30 cellular contexts compared by ENCODE assay signal in genomic region chr17:15284537-15284936, GRCh38. TPM values are rescaled to one million over a fixed set of nuclear protein-coding genes. Genes with fewer than 3 reads are reported as not detected.
DNase-seq lines count a peak whose midpoint lies in the region; ATAC-seq, FAIRE-seq and TF ChIP-seq lines count a peak whose summit lies in the region.
"Had no signal": no experiment of that assay in that cellular context is flagged by ENCODE, and none has a peak within 500 bp of the region (broad histone marks: within the 10 kb centered on the region; RNA-seq: fewer than 3 reads in every experiment).

No MANE protein-coding gene starts in this region.

- H3K4me3 Mint-ChIP-seq in activated CD4-positive, alpha-beta memory T cell treated with anti-CD3 and anti-CD28 coated beads, Interleukin-2, amount 10 ng/mL, durations not matched to agents 7 days and 5 days, result no peak overlapping the region
- H3K4me3 Mint-ChIP-seq: CD14-positive monocyte; CD4-positive, alpha-beta memory T cell; CD4-positive, CD25-positive, alpha-beta regulatory T cell; CD8-positive, alpha-beta memory T cell had no signal

- no peak for TF ChIP-seq POLR2A in A549 (IDR thresholded peaks at IDR 0.05; ENCODE audit: low read length)

- ATAC-seq in A549 (no peak), heart right ventricle (no peak)
- ATAC-seq: GM12878 had no signal

- H2AK5ac ChIP-seq in trophoblast cell (ENCODE audit: low read length), result no peak overlapping the region

- CTCF ChIA-PET in A549 (lab: Yijun Ruan, JAX), result interaction anchor here (1.3 to 1.6 kb wide), 2 partner anchors 21 to 218 kb away, joined by 4 to 8 read pairs; no protein-coding TSS in a partner anchor
- CTCF ChIA-PET in activated CD4-positive, alpha-beta memory T cell treated with anti-CD3 and anti-CD28 coated beads, Interleukin-2, amount 10 ng/mL, durations not matched to agents 7 days and 5 days (lab: Charles Lee), result interaction anchor here (0.6 kb wide), 1 partner anchor 15 kb away, joined by 3 read pairs; no protein-coding TSS in a partner anchor

- 45% methylated on average over 2 of the region's 2 CpGs for WGBS in A549 (ENCODE audit: missing lambda C conversion rate)
- WGBS in trophoblast cell (ENCODE audit: extremely low coverage, insufficient coverage, insufficient read length), result no CpG with 5 or more reads among the region's 2 CpGs
- 55 to 72% methylated on average over 2 of the region's 2 CpGs for WGBS in heart right ventricle, 2 donors

- H4K8ac ChIP-seq in trophoblast cell (ENCODE audit: low read depth, low read length), result no peak overlapping the region

- H3K27me3 Mint-ChIP-seq in activated CD4-positive, alpha-beta memory T cell treated with anti-CD3 and anti-CD28 coated beads, Interleukin-2, amount 10 ng/mL, durations not matched to agents 7 days and 5 days, result peaks cover 26% of the 10 kb centered on the region

- no peaks in the 10 kb centered on the region for H3K27me3 ChIP-seq in trophoblast cell (ENCODE audit: insufficient read depth, low read length)
- H3K27me3 ChIP-seq in heart right ventricle, result no peaks in the 10 kb centered on the region
- H3K27me3 ChIP-seq: BE2C, BLaER1 had no signal

- H3K79me2 ChIP-seq in trophoblast cell (ENCODE audit: control insufficient read depth, insufficient read depth, low read length, poor library complexity), result no peaks in the 10 kb centered on the region

- no peak overlapping the region for H2AFZ ChIP-seq in trophoblast cell (ENCODE audit: insufficient read depth, low read length, poor library complexity)

- no peak for TF ChIP-seq EP300 in A549 (IDR thresholded peaks at IDR 0.05)

- H3K4me1 Mint-ChIP-seq in activated CD4-positive, alpha-beta memory T cell treated with anti-CD3 and anti-CD28 coated beads, Interleukin-2, amount 10 ng/mL, durations not matched to agents 7 days and 5 days, result no peaks in the 10 kb centered on the region
- H3K4me1 Mint-ChIP-seq: CD14-positive monocyte; CD4-positive, alpha-beta memory T cell; CD8-positive, alpha-beta memory T cell had no signal

- no peak overlapping the region for H3K9ac ChIP-seq in trophoblast cell (ENCODE audit: low read length)
- H3K9ac ChIP-seq: BLaER1 had no signal

- TF ChIP-seq CTCF in A549 (IDR thresholded peaks at IDR 0.05), result no peak
- TF ChIP-seq CTCF in heart right ventricle (IDR thresholded peaks at IDR 0.05), result no peak

- no peak overlapping the region for H3K4me3 ChIP-seq in A549
- no peak overlapping the region for H3K4me3 ChIP-seq in trophoblast cell (ENCODE audit: low read depth, low read length)
- no peak overlapping the region for H3K4me3 ChIP-seq in heart right ventricle
- H3K4me3 ChIP-seq: BLaER1, GM12878 had no signal

- H3K4me1 ChIP-seq in A549, result peaks cover 12% of the 10 kb centered on the region
- H3K4me1 ChIP-seq in trophoblast cell (ENCODE audit: control insufficient read depth in 1 of 2, insufficient read depth in 2 of 2, low read length in 2 of 2), result no peaks in the 10 kb centered on the region
- H3K4me1 ChIP-seq in heart right ventricle, result peaks cover 0 to 25% (median 10%) of the 10 kb centered on the region in 9 donors
- H3K4me1 ChIP-seq: BE2C, BLaER1 had no signal

- H4K12ac ChIP-seq in trophoblast cell (ENCODE audit: low read depth, low read length), result no peak overlapping the region

- no peak overlapping the region for H3K23ac ChIP-seq in trophoblast cell (ENCODE audit: low read length)

- no peak overlapping the region for H3K14ac ChIP-seq in trophoblast cell (ENCODE audit: low read length)

- intact Hi-C loops in heart right ventricle (cut with DNase I), result no loop called here

- FAIRE-seq in A549 (lab: Jason Lieb, UNC) (peak; percentile 77), urothelium cell line (lab: Jason Lieb, UNC) (no peak)
- FAIRE-seq: GM12878, GM12892, GM18507 had no signal

- H2BK120ac ChIP-seq in trophoblast cell (ENCODE audit: insufficient read depth, low read length, poor library complexity), result no peak overlapping the region

- no peak overlapping the region for H3K18ac ChIP-seq in trophoblast cell (ENCODE audit: low read length)

- H3K36me3 ChIP-seq in trophoblast cell (ENCODE audit: control insufficient read depth in 1 of 2, insufficient read depth in 2 of 2, low read length in 2 of 2) (no peaks in the 10 kb centered on the region), heart right ventricle (no peaks in the 10 kb centered on the region)
- H3K36me3 ChIP-seq: BE2C, BLaER1 had no signal

- H3K27ac ChIP-seq in A549 (no peak overlapping the region), trophoblast cell (ENCODE audit: low read depth, low read length) (no peak overlapping the region), heart right ventricle (no peak overlapping the region)
- H3K27ac ChIP-seq: 22Rv1, BLaER1 had no signal

- H3K4ac ChIP-seq in trophoblast cell (ENCODE audit: low read depth, low read length), result no peak overlapping the region

- H3K27ac Mint-ChIP-seq in activated CD4-positive, alpha-beta memory T cell treated with anti-CD3 and anti-CD28 coated beads, Interleukin-2, amount 10 ng/mL, durations not matched to agents 7 days and 5 days, result no peak overlapping the region
- H3K27ac Mint-ChIP-seq: CD14-positive monocyte; CD4-positive, alpha-beta memory T cell; CD4-positive, CD25-positive, alpha-beta regulatory T cell; CD8-positive, alpha-beta memory T cell had no signal

- POLR2A ChIA-PET in A549 (lab: Yijun Ruan, JAX), result no interaction called here
- POLR2A ChIA-PET in activated CD4-positive, alpha-beta memory T cell treated with anti-CD3 and anti-CD28 coated beads, Interleukin-2, amount 10 ng/mL, durations not matched to agents 7 days and 5 days (lab: Charles Lee), result no interaction called here

- H3K36me3 Mint-ChIP-seq in activated CD4-positive, alpha-beta memory T cell treated with anti-CD3 and anti-CD28 coated beads, Interleukin-2, amount 10 ng/mL, durations not matched to agents 7 days and 5 days (ENCODE audit: low read depth), result no peaks in the 10 kb centered on the region
- H3K36me3 Mint-ChIP-seq: CD14-positive monocyte; CD4-positive, alpha-beta memory T cell; CD8-positive, alpha-beta memory T cell had no signal

- DNase-seq in A549 (ENCODE audit: low read depth in 1 of 2, low spot score in 1 of 2), result no peak
- peak; percentile 19 for DNase-seq in islet precursor cell
- DNase-seq in trophoblast cell, result peak; percentile 39 to 82
- DNase-seq in activated CD4-positive, alpha-beta memory T cell treated with anti-CD3 and anti-CD28 coated beads, Interleukin-2, amount 10 ng/mL, durations not matched to agents 7 days and 5 days, result no peak
- no peak for DNase-seq in urothelium cell line (ENCODE audit: low spot score)
- DNase-seq in heart right ventricle, result no peak
- DNase-seq: ACHN; BE2C; C1 segment of cervical spinal cord; CD4-positive, alpha-beta memory T cell; CD4-positive, CD25-positive, alpha-beta regulatory T cell; CD8-positive, alpha-beta memory T cell; COR-L47; DMS 273 treated with DMSO at 0.1 percent for 48 hours; DMS153; DMS53; DMS79; DND-41; EL; GDM1 had no signal

- H3K4me2 ChIP-seq in A549, result no peak overlapping the region
- no peak overlapping the region for H3K4me2 ChIP-seq in trophoblast cell (ENCODE audit: low read length)
- H3K4me2 ChIP-seq: BLaER1 had no signal

- no peak for TF ChIP-seq RAD21 in A549 (conservative IDR thresholded peaks at IDR 0.05 in 1 of 2, IDR thresholded peaks at IDR 0.05 in 1 of 2)

- no peak overlapping the region for H2BK5ac ChIP-seq in trophoblast cell (ENCODE audit: low read depth, low read length, poor library complexity)

- peaks cover 2% of the 10 kb centered on the region for H3K9me3 Mint-ChIP-seq in activated CD4-positive, alpha-beta memory T cell treated with anti-CD3 and anti-CD28 coated beads, Interleukin-2, amount 10 ng/mL, durations not matched to agents 7 days and 5 days

- H3K79me1 ChIP-seq in trophoblast cell (ENCODE audit: low read length), result no peaks in the 10 kb centered on the region

- H3K9me3 ChIP-seq in A549, result peaks cover 9% of the 10 kb centered on the region
- no peaks in the 10 kb centered on the region for H3K9me3 ChIP-seq in trophoblast cell (ENCODE audit: insufficient read depth, low read depth, low read length)
- no peaks in the 10 kb centered on the region for H3K9me3 ChIP-seq in heart right ventricle
- H3K9me3 ChIP-seq: BE2C, BLaER1 had no signal

- H2BK12ac ChIP-seq in trophoblast cell (ENCODE audit: low read length), result no peak overlapping the region

- no peak overlapping the region for H4K91ac ChIP-seq in trophoblast cell (ENCODE audit: low read depth, low read length)

TF ChIP-seq in A549, 52 proteins besides CTCF, POLR2A, EP300 and RAD21 (continues in another document):
- no peak for TF ChIP-seq E2F6 (IDR thresholded peaks at IDR 0.05; ENCODE audit: borderline replicate concordance, low read depth)

RNA-seq across cellular contexts. Expression of gene PMP22, which starts 19.4 kb away (rescaled TPM):
- polyA plus RNA-seq in A549 (2011; rRNA removed), result 102 and 131 TPM in 2 replicates
- 213 and 232 TPM in 2 replicates for polyA plus RNA-seq in A549 (2012; cell fraction: cytosol; rRNA removed)
- 159 and 171 TPM in 2 replicates for polyA plus RNA-seq in A549 (2012; cell fraction: nucleus; rRNA removed)
- 39.1 to 40.7 TPM (median 40.1 TPM) in 3 replicates for polyA plus RNA-seq in A549 (2017; fragmentation: RNase III; extraction: RNeasy Plus Mini Kit Qiagen cat#74134 plus additional on column Dnase treatment)
- 168 and 199 TPM in 2 replicates for polyA minus RNA-seq in A549 (2011; rRNA and poly(A)+ RNA removed)
- polyA plus RNA-seq in trophoblast cell (2013), result 66.8 and 70.1 TPM in 2 replicates
- not detected for total RNA-seq in activated CD4-positive, alpha-beta memory T cell treated with anti-CD3 and anti-CD28 coated beads, Interleukin-2, amount 10 ng/mL, durations not matched to agents 7 days and 5 days
- 100 to 1,000 TPM in 9 of 10 donors, 10 to 100 TPM in 1; 99.1 to 241 (median 158) TPM for total RNA-seq in heart right ventricle
- 100 to 1,000 TPM in 1 of 2 donors, 10 to 100 TPM in 1; 62.0 to 178 TPM for polyA plus RNA-seq in heart right ventricle
- total RNA-seq: A673; CD4-positive, CD25-positive, alpha-beta regulatory T cell had no signal
- polyA plus RNA-seq: CD4-positive, alpha-beta memory T cell; CD4-positive, CD25-positive, alpha-beta regulatory T cell; CD8-positive, alpha-beta memory T cell; GM12878 had no signal

RNA-seq across cellular contexts. Expression of gene TEKT3, which starts 56.9 kb away (rescaled TPM):
- 0.21 and 0.49 TPM in 2 replicates for polyA plus RNA-seq in A549 (2011; rRNA removed)
- 0.12 TPM in 1 of 2 replicates, not detected in the other for polyA plus RNA-seq in A549 (2012; cell fraction: cytosol; rRNA removed)
- polyA plus RNA-seq in A549 (2012; cell fraction: nucleus; rRNA removed), result 0.29 and 1.2 TPM in 2 replicates
- 0.17 TPM in 1 of 3 replicates, not detected in the others for polyA plus RNA-seq in A549 (2017; fragmentation: RNase III; extraction: RNeasy Plus Mini Kit Qiagen cat#74134 plus additional on column Dnase treatment)
- polyA minus RNA-seq in A549 (2011; rRNA and poly(A)+ RNA removed), result 0.39 TPM in 1 of 2 replicates, not detected in the other
- polyA plus RNA-seq in trophoblast cell (2013), result 0.90 and 1.5 TPM in 2 replicates
- under 1 TPM in 1 of 2 experiments, not detected in 1; 0.25 TPM for total RNA-seq in activated CD4-positive, alpha-beta memory T cell treated with anti-CD3 and anti-CD28 coated beads, Interleukin-2, amount 10 ng/mL, durations not matched to agents 7 days and 5 days
- total RNA-seq in heart right ventricle, result 1 to 10 TPM in 1 of 10 donors, under 1 TPM in 6, not detected in 3; 0.26 to 1.1 (median 0.68) TPM
- under 1 TPM; 0.14 to 0.88 TPM for polyA plus RNA-seq in heart right ventricle
- total RNA-seq: A172; A673; CD8-positive, alpha-beta memory T cell; Daoy; G401; GM12878 had no signal
- polyA plus RNA-seq: CD14-positive monocyte; CD4-positive, alpha-beta memory T cell; CD8-positive, alpha-beta memory T cell had no signal

Comparison
In these comparisons a context has a peak if more than half of its experiments do, and no peak if none do; other contexts are left out.
1. DNase-seq: peak in islet precursor cell (single experiment) and trophoblast cell (2 of 2); none in A549 (0 of 2), activated CD4-positive, alpha-beta memory T cell treated with anti-CD3 and anti-CD28 coated beads, Interleukin-2, amount 10 ng/mL, durations not matched to agents 7 days and 5 days (single experiment), urothelium cell line (single experiment) and heart right ventricle (0 of 2).
2. RNA of gene PMP22, which starts 19.4 kb away (total RNA-seq): 99.1 to 241 TPM in heart right ventricle; not detected in activated CD4-positive, alpha-beta memory T cell treated with anti-CD3 and anti-CD28 coated beads, Interleukin-2, amount 10 ng/mL, durations not matched to agents 7 days and 5 days; every median in the first group is over 100 times any median in the second.